24 cellular contexts compared by ENCODE assay signal in the genomic region with DNA sequence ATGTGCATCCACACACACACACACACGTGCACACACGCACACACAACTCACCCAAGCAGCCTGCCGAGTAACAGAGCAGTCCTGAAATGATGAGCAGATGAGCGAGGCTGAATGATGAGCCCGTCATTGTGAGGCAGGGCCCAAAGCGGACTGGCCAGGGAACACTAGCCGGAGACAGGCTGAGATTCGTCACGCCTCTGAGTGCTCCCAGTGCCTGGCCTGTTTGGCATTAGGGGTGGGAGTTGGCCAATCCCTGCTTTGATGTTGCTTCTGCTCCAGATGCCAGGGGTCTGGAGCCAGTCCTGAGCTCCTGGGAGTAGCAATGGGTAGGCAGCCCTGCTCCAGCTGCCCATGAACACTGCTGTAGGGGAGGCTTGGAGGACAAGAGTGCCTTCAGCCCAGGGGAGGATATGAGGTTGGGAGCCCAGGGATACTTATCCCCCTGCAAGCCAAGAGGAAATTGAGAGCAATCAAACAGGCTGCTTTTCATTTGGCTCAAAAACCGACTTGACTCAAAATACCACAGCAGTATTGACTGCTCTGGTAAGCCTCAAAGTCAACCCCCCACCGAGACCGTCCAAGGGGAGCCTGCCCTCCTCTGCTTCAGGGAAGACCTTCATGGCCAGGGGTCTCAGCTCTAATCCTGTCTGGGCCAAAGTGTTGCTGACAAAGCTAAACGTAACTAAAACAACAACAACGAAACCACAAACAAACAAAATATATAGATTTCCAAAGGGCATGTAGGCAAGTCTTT. TPM values are rescaled to one million over a fixed set of nuclear protein-coding genes. Genes with fewer than 3 reads are reported as not detected.
DNase-seq lines count a peak whose midpoint lies in the region; ATAC-seq and TF ChIP-seq lines count a peak whose summit lies in the region.
"Had no signal": no experiment of that assay in that cellular context is flagged by ENCODE, and none has a peak within 500 bp of the region (broad histone marks: within the 10 kb centered on the region; RNA-seq: fewer than 3 reads in every experiment).

No MANE protein-coding gene starts in this region.

- H3K9me3 ChIP-seq in SJCRH30 (replicated peaks): no peaks in the 10 kb centered on the region
- H3K9me3 ChIP-seq in gastrocnemius medialis: no peaks in the 10 kb centered on the region
- no peaks in the 10 kb centered on the region for H3K9me3 ChIP-seq in mucosa of descending colon
- H3K9me3 ChIP-seq: Caco-2, HAP-1, right lobe of liver had no signal

- H3K36me3 ChIP-seq in SJCRH30: no peaks in the 10 kb centered on the region
- H3K36me3 ChIP-seq in gastrocnemius medialis: no peaks in the 10 kb centered on the region
- no peaks in the 10 kb centered on the region for H3K36me3 ChIP-seq in mucosa of descending colon (ENCODE audit: low read depth)
- H3K36me3 ChIP-seq: HAP-1, right lobe of liver had no signal

- H3K27me3 ChIP-seq in SJCRH30: no peaks in the 10 kb centered on the region
- no peaks in the 10 kb centered on the region for H3K27me3 ChIP-seq in gastrocnemius medialis
- H3K27me3 ChIP-seq: right lobe of liver had no signal

- in situ Hi-C loops in gastrocnemius medialis (cut with MboI; ENCODE audit: low sequenced_read_pairs in 4 of 4): no loop called here

- peak; percentile 52 to 53 for TF ChIP-seq POLR2A in gastrocnemius medialis (IDR thresholded peaks at IDR 0.05)

- H3K4me1 ChIP-seq in SJCRH30 (peaks cover 37% of the 10 kb centered on the region), gastrocnemius medialis (peaks cover 66 to 73% of the 10 kb centered on the region in 2 donors), mucosa of descending colon (ENCODE audit: low read depth) (no peaks in the 10 kb centered on the region)
- H3K4me1 ChIP-seq: Caco-2, foreskin keratinocyte, HAP-1, right lobe of liver had no signal

- ATAC-seq in gastrocnemius medialis (peak; percentile 69 to 73), mucosa of descending colon (no peak)
- ATAC-seq: activated CD4-positive, alpha-beta T cell treated with anti-CD3 and anti-CD28 coated beads for 36 hours; activated CD8-positive, alpha-beta memory T cell treated with anti-CD3 and anti-CD28 coated beads, Interleukin-2, amount 10 ng/mL, durations not matched to agents 7 days and 5 days; foreskin keratinocyte; left lobe of liver; stimulated activated naive CD8-positive, alpha-beta T cell treated with anti-CD3 and anti-CD28 coated beads, Interleukin-15, amount 100 ng/mL, for 72 hours had no signal

- H3K4me3 ChIP-seq in SJCRH30 (peak overlapping the region; percentile 1; the same call in 1 of the 2 replicates), foreskin fibroblast (ENCODE audit: low read depth in 1 of 2, low read length in 2 of 2) (no peak overlapping the region), gastrocnemius medialis (peak overlapping the region in 1 of 4 donors; percentile 15), mucosa of descending colon (no peak overlapping the region)
- H3K4me3 ChIP-seq: HAP-1, right lobe of liver had no signal

- peak overlapping the region; percentile 32 for H3K27ac ChIP-seq in SJCRH30
- peak overlapping the region; percentile 81 to 88 (median 85) for H3K27ac ChIP-seq in gastrocnemius medialis
- H3K27ac ChIP-seq: foreskin keratinocyte, right lobe of liver had no signal

- intact Hi-C loops in gastrocnemius medialis (cut with DNase I; ENCODE audit: low total_unique reads): no loop called here
- intact Hi-C loops in mucosa of descending colon (cut with DNase I, micrococcal nuclease): no loop called here

- TF ChIP-seq CTCF in foreskin fibroblast (IDR thresholded peaks at IDR 0.05; ENCODE audit: low read depth, low read length) (no peak), gastrocnemius medialis (IDR thresholded peaks at IDR 0.05 in 4 of 5, conservative IDR thresholded peaks at IDR 0.05 in 1 of 5) (no peak), mucosa of descending colon (IDR thresholded peaks at IDR 0.05) (no peak)

- DNase-seq in ELF-1 (ENCODE audit: low read depth, low spot score) (peak; percentile 65), SJCRH30 (peak; percentile 75 to 79), foreskin fibroblast (peak; percentile 47 to 79), gastrocnemius medialis (peak; percentile 67 to 86), mucosa of descending colon (no peak), anterior cingulate cortex (lab: John Stamatoyannopoulos, UW) (no peak)
- DNase-seq in activated naive CD4-positive, alpha-beta T cell (lab: John Stamatoyannopoulos, UW): no peak
- DNase-seq: activated CD4-positive, alpha-beta T cell treated with anti-CD3 and anti-CD28 coated beads for 36 hours; activated CD8-positive, alpha-beta memory T cell treated with anti-CD3 and anti-CD28 coated beads, Interleukin-2, amount 10 ng/mL, durations not matched to agents 7 days and 5 days; activated gamma-delta T cell; amygdala; Caco-2; cerebellar nuclear complex; effector CD8-positive, alpha-beta T cell; foreskin keratinocyte; KG1; NCI-H1048; NCI-H2081; right lobe of liver; SIG-M5; stimulated activated naive CD8-positive, alpha-beta T cell treated with anti-CD3 and anti-CD28 coated beads, Interleukin-15, amount 100 ng/mL, for 72 hours; T1000 had no signal

RNA-seq across cellular contexts. Expression of gene COLQ, which starts 22.9 kb away (rescaled TPM):
- total RNA-seq in SJCRH30 (2014; rRNA removed; shearing (Covaris generic)): 0.18 and 0.24 TPM in 2 replicates
- 1 to 10 TPM; 2.8 to 4.7 (median 3.0) TPM for total RNA-seq in gastrocnemius medialis
- 1 to 10 TPM; 1.1 to 3.0 (median 1.5) TPM for total RNA-seq in mucosa of descending colon
- total RNA-seq: Caco-2 had no signal

Comparison
In these comparisons a context has a peak if more than half of its experiments do, and no peak if none do; other contexts are left out.
1. DNase-seq: peak in ELF-1 (single experiment), SJCRH30 (2 of 2), foreskin fibroblast (2 of 2) and gastrocnemius medialis (2 of 2); none in mucosa of descending colon (0 of 3), anterior cingulate cortex (0 of 58) and activated naive CD4-positive, alpha-beta T cell (0 of 4).